In genomic region chr14:23559010-23559920, GRCh38 we compare ENCODE assay signal across 1 cellular context.
TF ChIP-seq lines count a peak whose summit lies in the region.

No MANE protein-coding gene starts in this region.

TF ChIP-seq in HepG2, 621 proteins besides CTCF, POLR2A, EP300 and RAD21 (continues in another document):
- peak; percentile 32 for TF ChIP-seq HES4 (CRISPR knock-in tag; IDR thresholded peaks at IDR 0.05; ENCODE audit: borderline replicate concordance)
- 0 out of 2 replicates have a peak, but pooled peaks have one; percentile 53 for TF ChIP-seq FUBP1 (CRISPR knock-in tag; IDR thresholded peaks at IDR 0.05; ENCODE audit: borderline replicate concordance)
- no peak for TF ChIP-seq ZNF724P (CRISPR knock-in tag; IDR thresholded peaks at IDR 0.05; ENCODE audit: borderline replicate concordance)
- TF ChIP-seq ARHGAP35 (CRISPR knock-in tag; IDR thresholded peaks at IDR 0.05; ENCODE audit: borderline replicate concordance): 0 out of 2 replicates have a peak, but pooled peaks have one; percentile 36
- no peak; the same call in 1 of the 2 replicates for TF ChIP-seq ZFX (CRISPR knock-in tag; IDR thresholded peaks at IDR 0.05; ENCODE audit: low read depth)
- no peak for TF ChIP-seq ZNF326 (CRISPR knock-in tag; IDR thresholded peaks at IDR 0.05; ENCODE audit: borderline replicate concordance)
- TF ChIP-seq RELA (CRISPR knock-in tag; IDR thresholded peaks at IDR 0.05): no peak
- TF ChIP-seq ZNF567 (CRISPR knock-in tag; IDR thresholded peaks at IDR 0.05; ENCODE audit: borderline replicate concordance): no peak
- TF ChIP-seq SUZ12 (IDR thresholded peaks at IDR 0.05; ENCODE audit: low read depth, low read length): no peak
- no peak for TF ChIP-seq MED8 (CRISPR knock-in tag; IDR thresholded peaks at IDR 0.05; ENCODE audit: insufficient replicate concordance)
- no peak for TF ChIP-seq KMT2B (CRISPR knock-in tag; IDR thresholded peaks at IDR 0.05)
- peak; percentile 55; the same call in 1 of the 2 replicates for TF ChIP-seq ZGPAT (CRISPR knock-in tag; IDR thresholded peaks at IDR 0.05)
- TF ChIP-seq MLXIP (CRISPR knock-in tag; IDR thresholded peaks at IDR 0.05; ENCODE audit: borderline replicate concordance): no peak
- peak; percentile 35 for TF ChIP-seq POLR2AphosphoS5 (IDR thresholded peaks at IDR 0.05; ENCODE audit: low read depth, low read length)
- TF ChIP-seq NFE2 (CRISPR knock-in tag; IDR thresholded peaks at IDR 0.05): no peak
- no peak for TF ChIP-seq BCL3 (CRISPR knock-in tag; IDR thresholded peaks at IDR 0.05)
- no peak for TF ChIP-seq ISX (CRISPR knock-in tag; conservative IDR thresholded peaks at IDR 0.05)
- TF ChIP-seq FOXK1 (CRISPR knock-in tag; IDR thresholded peaks at IDR 0.05; ENCODE audit: borderline replicate concordance, low read depth): no peak; the same call in 1 of the 2 replicates
- no peak for TF ChIP-seq DMTF1 (CRISPR knock-in tag; IDR thresholded peaks at IDR 0.05)
- TF ChIP-seq GLI4 (CRISPR knock-in tag; IDR thresholded peaks at IDR 0.05; ENCODE audit: borderline replicate concordance): no peak
- TF ChIP-seq ZNF18 (CRISPR knock-in tag; IDR thresholded peaks at IDR 0.05; ENCODE audit: insufficient replicate concordance): no peak
- no peak for TF ChIP-seq ZBTB4 (CRISPR knock-in tag; IDR thresholded peaks at IDR 0.05; ENCODE audit: borderline replicate concordance)
- no peak for TF ChIP-seq ZBTB34 (CRISPR knock-in tag; IDR thresholded peaks at IDR 0.05)
- TF ChIP-seq ZNF775 (CRISPR knock-in tag; IDR thresholded peaks at IDR 0.05; ENCODE audit: borderline replicate concordance): no peak
- no peak for TF ChIP-seq ARID3A (IDR thresholded peaks at IDR 0.05; ENCODE audit: low read depth, low read length)
- TF ChIP-seq RXRA (CRISPR knock-in tag; IDR thresholded peaks at IDR 0.05): peak; percentile 32; the same call in 1 of the 2 replicates
- TF ChIP-seq AHDC1 (CRISPR knock-in tag; IDR thresholded peaks at IDR 0.05; ENCODE audit: borderline replicate concordance): no peak
- 0 out of 2 replicates have a peak, but pooled peaks have one; percentile 39 for TF ChIP-seq ZNF772 (CRISPR knock-in tag; IDR thresholded peaks at IDR 0.05)
